Comparison of ENCODE assay signal across 1 cellular context in the genomic region with DNA sequence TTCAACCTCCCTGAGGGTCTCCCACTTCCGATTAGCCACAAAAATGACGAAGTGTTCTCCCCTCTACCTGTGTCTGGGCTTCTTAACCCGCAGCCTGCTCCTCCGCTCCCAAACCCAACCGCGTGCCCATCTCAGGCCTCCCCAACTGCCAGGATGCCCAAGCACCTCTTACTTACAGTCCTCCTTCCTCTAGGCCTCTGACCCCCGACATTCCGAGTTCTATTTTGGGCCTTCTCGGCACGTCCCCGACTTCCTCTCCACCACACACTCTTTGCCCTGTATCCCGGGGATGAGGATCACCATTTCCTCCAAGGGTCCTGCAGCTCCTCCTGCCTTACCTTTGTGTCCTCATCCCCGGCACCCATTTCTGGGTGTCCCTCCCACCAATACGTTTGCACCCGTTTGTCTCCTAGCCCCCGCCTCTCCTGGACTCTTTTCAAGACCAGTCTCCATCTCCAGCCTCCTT.
TF ChIP-seq lines count a peak whose summit lies in the region.

No MANE protein-coding gene starts in this region.

TF ChIP-seq in K562, 482 proteins besides CTCF, POLR2A, EP300 and RAD21 (continued from another document and continues in another):
- TF ChIP-seq, protein P1, sequence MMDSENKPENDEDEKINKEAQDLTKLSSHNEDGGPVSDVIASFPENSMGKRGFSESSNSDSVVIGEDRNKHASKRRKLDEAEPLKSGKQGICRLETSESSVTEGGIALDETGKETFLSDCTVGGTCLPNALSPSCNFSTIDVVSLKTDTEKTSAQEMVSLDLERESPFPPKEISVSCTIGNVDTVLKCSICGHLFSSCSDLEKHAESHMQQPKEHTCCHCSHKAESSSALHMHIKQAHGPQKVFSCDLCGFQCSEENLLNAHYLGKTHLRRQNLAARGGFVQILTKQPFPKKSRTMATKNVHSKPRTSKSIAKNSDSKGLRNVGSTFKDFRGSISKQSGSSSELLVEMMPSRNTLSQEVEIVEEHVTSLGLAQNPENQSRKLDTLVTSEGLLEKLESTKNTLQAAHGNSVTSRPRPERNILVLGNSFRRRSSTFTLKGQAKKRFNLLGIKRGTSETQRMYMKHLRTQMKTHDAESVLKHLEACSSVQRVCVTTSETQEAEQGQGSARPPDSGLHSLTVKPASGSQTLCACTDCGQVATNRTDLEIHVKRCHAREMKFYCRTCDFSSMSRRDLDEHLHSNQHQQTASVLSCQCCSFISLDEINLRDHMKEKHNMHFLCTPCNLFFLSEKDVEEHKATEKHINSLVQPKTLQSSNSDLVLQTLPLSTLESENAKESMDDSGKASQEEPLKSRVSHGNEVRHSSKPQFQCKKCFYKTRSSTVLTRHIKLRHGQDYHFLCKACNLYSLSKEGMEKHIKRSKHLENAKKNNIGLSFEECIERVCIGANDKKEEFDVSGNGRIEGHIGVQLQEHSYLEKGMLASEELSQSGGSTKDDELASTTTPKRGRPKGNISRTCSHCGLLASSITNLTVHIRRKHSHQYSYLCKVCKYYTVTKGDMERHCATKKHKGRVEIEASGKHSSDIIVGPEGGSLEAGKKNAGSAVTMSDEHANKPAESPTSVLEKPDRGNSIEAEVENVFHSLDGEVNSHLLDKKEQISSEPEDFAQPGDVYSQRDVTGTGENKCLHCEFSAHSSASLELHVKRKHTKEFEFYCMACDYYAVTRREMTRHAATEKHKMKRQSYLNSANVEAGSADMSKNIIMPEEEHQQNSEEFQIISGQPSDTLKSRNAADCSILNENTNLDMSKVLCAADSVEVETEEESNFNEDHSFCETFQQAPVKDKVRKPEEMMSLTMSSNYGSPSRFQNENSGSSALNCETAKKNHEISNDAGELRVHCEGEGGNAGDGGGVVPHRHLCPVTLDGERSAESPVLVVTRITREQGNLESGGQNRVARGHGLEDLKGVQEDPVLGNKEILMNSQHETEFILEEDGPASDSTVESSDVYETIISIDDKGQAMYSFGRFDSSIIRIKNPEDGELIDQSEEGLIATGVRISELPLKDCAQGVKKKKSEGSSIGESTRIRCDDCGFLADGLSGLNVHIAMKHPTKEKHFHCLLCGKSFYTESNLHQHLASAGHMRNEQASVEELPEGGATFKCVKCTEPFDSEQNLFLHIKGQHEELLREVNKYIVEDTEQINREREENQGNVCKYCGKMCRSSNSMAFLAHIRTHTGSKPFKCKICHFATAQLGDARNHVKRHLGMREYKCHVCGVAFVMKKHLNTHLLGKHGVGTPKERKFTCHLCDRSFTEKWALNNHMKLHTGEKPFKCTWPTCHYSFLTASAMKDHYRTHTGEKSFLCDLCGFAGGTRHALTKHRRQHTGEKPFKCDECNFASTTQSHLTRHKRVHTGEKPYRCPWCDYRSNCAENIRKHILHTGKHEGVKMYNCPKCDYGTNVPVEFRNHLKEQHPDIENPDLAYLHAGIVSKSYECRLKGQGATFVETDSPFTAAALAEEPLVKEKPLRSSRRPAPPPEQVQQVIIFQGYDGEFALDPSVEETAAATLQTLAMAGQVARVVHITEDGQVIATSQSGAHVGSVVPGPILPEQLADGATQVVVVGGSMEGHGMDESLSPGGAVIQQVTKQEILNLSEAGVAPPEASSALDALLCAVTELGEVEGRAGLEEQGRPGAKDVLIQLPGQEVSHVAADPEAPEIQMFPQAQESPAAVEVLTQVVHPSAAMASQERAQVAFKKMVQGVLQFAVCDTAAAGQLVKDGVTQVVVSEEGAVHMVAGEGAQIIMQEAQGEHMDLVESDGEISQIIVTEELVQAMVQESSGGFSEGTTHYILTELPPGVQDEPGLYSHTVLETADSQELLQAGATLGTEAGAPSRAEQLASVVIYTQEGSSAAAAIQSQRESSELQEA (IDR thresholded peaks at IDR 0.05; ENCODE audit: low read depth) = no peak; the same call in 1 of the 2 replicates
- TF ChIP-seq, protein P2, sequence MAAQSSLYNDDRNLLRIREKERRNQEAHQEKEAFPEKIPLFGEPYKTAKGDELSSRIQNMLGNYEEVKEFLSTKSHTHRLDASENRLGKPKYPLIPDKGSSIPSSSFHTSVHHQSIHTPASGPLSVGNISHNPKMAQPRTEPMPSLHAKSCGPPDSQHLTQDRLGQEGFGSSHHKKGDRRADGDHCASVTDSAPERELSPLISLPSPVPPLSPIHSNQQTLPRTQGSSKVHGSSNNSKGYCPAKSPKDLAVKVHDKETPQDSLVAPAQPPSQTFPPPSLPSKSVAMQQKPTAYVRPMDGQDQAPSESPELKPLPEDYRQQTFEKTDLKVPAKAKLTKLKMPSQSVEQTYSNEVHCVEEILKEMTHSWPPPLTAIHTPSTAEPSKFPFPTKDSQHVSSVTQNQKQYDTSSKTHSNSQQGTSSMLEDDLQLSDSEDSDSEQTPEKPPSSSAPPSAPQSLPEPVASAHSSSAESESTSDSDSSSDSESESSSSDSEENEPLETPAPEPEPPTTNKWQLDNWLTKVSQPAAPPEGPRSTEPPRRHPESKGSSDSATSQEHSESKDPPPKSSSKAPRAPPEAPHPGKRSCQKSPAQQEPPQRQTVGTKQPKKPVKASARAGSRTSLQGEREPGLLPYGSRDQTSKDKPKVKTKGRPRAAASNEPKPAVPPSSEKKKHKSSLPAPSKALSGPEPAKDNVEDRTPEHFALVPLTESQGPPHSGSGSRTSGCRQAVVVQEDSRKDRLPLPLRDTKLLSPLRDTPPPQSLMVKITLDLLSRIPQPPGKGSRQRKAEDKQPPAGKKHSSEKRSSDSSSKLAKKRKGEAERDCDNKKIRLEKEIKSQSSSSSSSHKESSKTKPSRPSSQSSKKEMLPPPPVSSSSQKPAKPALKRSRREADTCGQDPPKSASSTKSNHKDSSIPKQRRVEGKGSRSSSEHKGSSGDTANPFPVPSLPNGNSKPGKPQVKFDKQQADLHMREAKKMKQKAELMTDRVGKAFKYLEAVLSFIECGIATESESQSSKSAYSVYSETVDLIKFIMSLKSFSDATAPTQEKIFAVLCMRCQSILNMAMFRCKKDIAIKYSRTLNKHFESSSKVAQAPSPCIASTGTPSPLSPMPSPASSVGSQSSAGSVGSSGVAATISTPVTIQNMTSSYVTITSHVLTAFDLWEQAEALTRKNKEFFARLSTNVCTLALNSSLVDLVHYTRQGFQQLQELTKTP (IDR thresholded peaks at IDR 0.05; ENCODE audit: low read depth in 1 of 2, partially characterized antibody in 2 of 2) = peak in 1 of 2 experiments; percentile 93
- TF ChIP-seq BRD4 (IDR thresholded peaks at IDR 0.05) (peak; percentile 91), KLF10 (CRISPR knock-in tag; IDR thresholded peaks at IDR 0.05) (0 out of 2 replicates have a peak, but pooled peaks have one; percentile 37), ZC3H8 (IDR thresholded peaks at IDR 0.05) (peak; percentile 83; the same call in 1 of the 2 replicates), POLR2B (IDR thresholded peaks at IDR 0.05; ENCODE audit: low read depth, partially characterized antibody) (peak; percentile 66), MIER1 (IDR thresholded peaks at IDR 0.05; ENCODE audit: low read depth) (peak; percentile 57), NBN (IDR thresholded peaks at IDR 0.05; ENCODE audit: low read depth) (0 out of 2 replicates have a peak, but pooled peaks have one; percentile 11), NR1H2 (CRISPR knock-in tag; IDR thresholded peaks at IDR 0.05) (0 out of 2 replicates have a peak, but pooled peaks have one; percentile 18), SAP30 (IDR thresholded peaks at IDR 0.05; ENCODE audit: borderline replicate concordance, insufficient read depth, low read depth, low read length, poor library complexity, severe bottlenecking) (peak; percentile 64), ETV6 (IDR thresholded peaks at IDR 0.05; ENCODE audit: borderline replicate concordance in 1 of 2, low read depth in 2 of 2, low read length in 1 of 2) (0 out of 4 replicates have a peak, but pooled peaks of 1 of the 2 experiments have one; percentile 26), ETV6 (CRISPR knock-in tag; IDR thresholded peaks at IDR 0.05; ENCODE audit: borderline replicate concordance) (no peak), ZBED1 (IDR thresholded peaks at IDR 0.05) (0 out of 2 replicates have a peak, but pooled peaks have one; percentile 49), SRSF1 (IDR thresholded peaks at IDR 0.05; ENCODE audit: low read depth, low read length) (no peak), CHCHD3 (CRISPR knock-in tag; IDR thresholded peaks at IDR 0.05) (no peak), NEUROD1 (IDR thresholded peaks at IDR 0.05; ENCODE audit: borderline replicate concordance, low read depth, low read length, partially characterized antibody) (no peak), HLTF (IDR thresholded peaks at IDR 0.05) (peak; percentile 82; the same call in 1 of the 2 replicates), LCOR (CRISPR knock-in tag; IDR thresholded peaks at IDR 0.05) (no peak), ZFPM2 (CRISPR knock-in tag; IDR thresholded peaks at IDR 0.05) (no peak), HDGF (IDR thresholded peaks at IDR 0.05) (peak; percentile 92; the same call in 1 of the 2 replicates), DPF2 (IDR thresholded peaks at IDR 0.05) (0 out of 2 replicates have a peak, but pooled peaks have one; percentile 50), ZNF551 (CRISPR knock-in tag; IDR thresholded peaks at IDR 0.05) (0 out of 2 replicates have a peak, but pooled peaks have one; percentile 45), CBX3 (IDR thresholded peaks at IDR 0.05; ENCODE audit: borderline replicate concordance in 1 of 2, low read length in 2 of 2) (no peak), ZSCAN29 (IDR thresholded peaks at IDR 0.05) (0 out of 2 replicates have a peak, but pooled peaks have one; percentile 33), NUFIP1 (IDR thresholded peaks at IDR 0.05; ENCODE audit: partially characterized antibody) (no peak), EZH2 (IDR thresholded peaks at IDR 0.05; ENCODE audit: borderline replicate concordance, low read depth, low read length) (no peak), FOXK2 (conservative IDR thresholded peaks at IDR 0.05 in 1 of 2, IDR thresholded peaks at IDR 0.05 in 1 of 2; ENCODE audit: low read depth in 2 of 2) (0 out of 4 replicates have a peak, but pooled peaks of 1 of the 2 experiments have one; percentile 8), HDAC1 (IDR thresholded peaks at IDR 0.05) (0 out of 4 replicates have a peak, but pooled peaks of 1 of the 2 experiments have one; percentile 40), POLR2H (tag; IDR thresholded peaks at IDR 0.05; ENCODE audit: low read depth) (peak; percentile 74)
- TF ChIP-seq, protein P3, sequence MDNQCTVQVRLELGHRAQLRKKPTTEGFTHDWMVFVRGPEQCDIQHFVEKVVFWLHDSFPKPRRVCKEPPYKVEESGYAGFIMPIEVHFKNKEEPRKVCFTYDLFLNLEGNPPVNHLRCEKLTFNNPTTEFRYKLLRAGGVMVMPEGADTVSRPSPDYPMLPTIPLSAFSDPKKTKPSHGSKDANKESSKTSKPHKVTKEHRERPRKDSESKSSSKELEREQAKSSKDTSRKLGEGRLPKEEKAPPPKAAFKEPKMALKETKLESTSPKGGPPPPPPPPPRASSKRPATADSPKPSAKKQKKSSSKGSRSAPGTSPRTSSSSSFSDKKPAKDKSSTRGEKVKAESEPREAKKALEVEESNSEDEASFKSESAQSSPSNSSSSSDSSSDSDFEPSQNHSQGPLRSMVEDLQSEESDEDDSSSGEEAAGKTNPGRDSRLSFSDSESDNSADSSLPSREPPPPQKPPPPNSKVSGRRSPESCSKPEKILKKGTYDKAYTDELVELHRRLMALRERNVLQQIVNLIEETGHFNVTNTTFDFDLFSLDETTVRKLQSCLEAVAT (IDR thresholded peaks at IDR 0.05) = peak; percentile 88 to 95
- TF ChIP-seq, protein P4, sequence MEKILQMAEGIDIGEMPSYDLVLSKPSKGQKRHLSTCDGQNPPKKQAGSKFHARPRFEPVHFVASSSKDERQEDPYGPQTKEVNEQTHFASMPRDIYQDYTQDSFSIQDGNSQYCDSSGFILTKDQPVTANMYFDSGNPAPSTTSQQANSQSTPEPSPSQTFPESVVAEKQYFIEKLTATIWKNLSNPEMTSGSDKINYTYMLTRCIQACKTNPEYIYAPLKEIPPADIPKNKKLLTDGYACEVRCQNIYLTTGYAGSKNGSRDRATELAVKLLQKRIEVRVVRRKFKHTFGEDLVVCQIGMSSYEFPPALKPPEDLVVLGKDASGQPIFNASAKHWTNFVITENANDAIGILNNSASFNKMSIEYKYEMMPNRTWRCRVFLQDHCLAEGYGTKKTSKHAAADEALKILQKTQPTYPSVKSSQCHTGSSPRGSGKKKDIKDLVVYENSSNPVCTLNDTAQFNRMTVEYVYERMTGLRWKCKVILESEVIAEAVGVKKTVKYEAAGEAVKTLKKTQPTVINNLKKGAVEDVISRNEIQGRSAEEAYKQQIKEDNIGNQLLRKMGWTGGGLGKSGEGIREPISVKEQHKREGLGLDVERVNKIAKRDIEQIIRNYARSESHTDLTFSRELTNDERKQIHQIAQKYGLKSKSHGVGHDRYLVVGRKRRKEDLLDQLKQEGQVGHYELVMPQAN (IDR thresholded peaks at IDR 0.05; ENCODE audit: borderline replicate concordance) = peak; percentile 67; the same call in 1 of the 2 replicates
- TF ChIP-seq, protein P5, sequence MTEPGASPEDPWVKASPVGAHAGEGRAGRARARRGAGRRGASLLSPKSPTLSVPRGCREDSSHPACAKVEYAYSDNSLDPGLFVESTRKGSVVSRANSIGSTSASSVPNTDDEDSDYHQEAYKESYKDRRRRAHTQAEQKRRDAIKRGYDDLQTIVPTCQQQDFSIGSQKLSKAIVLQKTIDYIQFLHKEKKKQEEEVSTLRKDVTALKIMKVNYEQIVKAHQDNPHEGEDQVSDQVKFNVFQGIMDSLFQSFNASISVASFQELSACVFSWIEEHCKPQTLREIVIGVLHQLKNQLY (CRISPR knock-in tag; conservative IDR thresholded peaks at IDR 0.05) = 0 out of 4 replicates have a peak, but pooled peaks of 1 of the 2 experiments have one; percentile 59
